In the genomic region with DNA sequence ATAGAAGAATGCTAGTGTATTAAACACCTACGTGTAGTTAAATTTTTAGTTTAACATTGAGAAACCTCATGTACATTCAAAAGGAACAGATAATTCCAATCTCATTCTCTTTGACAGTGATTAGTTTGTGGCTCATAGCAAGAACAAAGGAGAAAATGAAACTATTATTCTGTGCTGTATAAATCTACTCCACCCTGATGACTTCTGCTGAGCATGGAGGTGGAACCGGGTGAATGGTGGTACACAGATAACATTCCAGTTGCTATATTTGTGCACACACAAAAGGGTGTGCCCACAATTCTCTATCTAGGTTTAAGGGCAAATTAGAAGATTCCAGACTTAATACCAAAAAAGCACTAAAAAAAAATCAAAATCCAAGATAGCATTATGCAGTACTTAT, we compare ENCODE assay signal across 1 cellular context.
TF ChIP-seq lines count a peak whose summit lies in the region.

No MANE protein-coding gene starts in this region.

TF ChIP-seq in GM12878, 131 proteins besides CTCF, POLR2A, EP300 and RAD21:
- TF ChIP-seq ZBED1 (IDR thresholded peaks at IDR 0.05; ENCODE audit: borderline replicate concordance) (no peak), NFIC (IDR thresholded peaks at IDR 0.05; ENCODE audit: low read depth, low read length) (no peak), HDAC6 (IDR thresholded peaks at IDR 0.05; ENCODE audit: unreplicated experiment) (no peak), NR2F1 (conservative IDR thresholded peaks at IDR 0.05) (no peak)
TF ChIP-seq in GM12878: peak in this region for 0.
